ENCODE assay signal across 8 cellular contexts in genomic region chr12:49131051-49131972, GRCh38. TPM values are rescaled to one million over a fixed set of nuclear protein-coding genes. Genes with fewer than 3 reads are reported as not detected.
DNase-seq lines count a peak whose midpoint lies in the region; ATAC-seq and TF ChIP-seq lines count a peak whose summit lies in the region.

TUBA1B (minus strand) TSS chr12:49131395; CDS start chr12:49131300, 95 bp downstream.

- H3K9ac ChIP-seq in mammary epithelial cell (ENCODE audit: insufficient read depth, low read length) (peak within 1 kb of the TSS; percentile 94), smooth muscle cell (ENCODE audit: low read depth) (peak within 1 kb of the TSS; percentile 92)

- DNase-seq in AG04449 (ENCODE audit: low read depth, low spot score) (peak; percentile 28), NCI-H2227 (lab: John Stamatoyannopoulos, UW; ENCODE audit: unreplicated experiment) (peak; percentile 94), WTC11 (ENCODE audit: low spot score) (peak; percentile 82), mammary epithelial cell (peak; percentile 81), iPS-NIHi11 (ENCODE audit: low spot score) (peak; percentile 98), smooth muscle cell (lab: John Stamatoyannopoulos, UW; ENCODE audit: unreplicated experiment) (peak; percentile 91)

- H3F3A ChIP-seq in smooth muscle cell (ENCODE audit: low read depth): peaks cover 29% of the 10 kb centered on the region

- H3K9me3 ChIP-seq in mammary epithelial cell (replicated peaks; ENCODE audit: insufficient read depth, low read length) (no peaks in the 10 kb centered on the region), smooth muscle cell (replicated peaks; ENCODE audit: low read depth) (no peaks in the 10 kb centered on the region)

- POLR2A ChIA-PET in AG04449 (lab: Yijun Ruan, JAX) (interaction anchor here (0.5 to 4.4 kb wide), 40 partner anchors 10 to 365 kb away, joined by 3 to 37 read pairs (median 6); partner anchors contain the start of genes ARF3, DHH, LMBR1L and RHEBL1), WTC11 (lab: Charles Lee) (interaction anchor here (0.6 to 2.0 kb wide), 16 partner anchors 10 to 279 kb away, joined by 3 to 10 read pairs (median 3); partner anchors contain the start of genes DDX23, SPATS2 and TUBA1A)

- in situ Hi-C loops in mammary epithelial cell (cut with MboI; ENCODE audit: low sequenced_read_pairs in 2 of 2): no loop called here

- peak within 1 kb of the TSS; percentile 90 for H3K4me3 Mint-ChIP-seq in WTC11

- 0% methylated on average over 9 of the region's 82 CpGs for WGBS in mammary epithelial cell (ENCODE audit: low coverage, missing lambda C conversion rate)
- WGBS in smooth muscle cell (ENCODE audit: low lambda C conversion rate): 2% methylated on average over 76 of the region's 82 CpGs

- H3K4me2 ChIP-seq in mammary epithelial cell (ENCODE audit: insufficient read depth, low read depth, low read length) (peak within 1 kb of the TSS; percentile 89), smooth muscle cell (peak within 1 kb of the TSS; percentile 97)

- H3K36me3 ChIP-seq in mammary epithelial cell (ENCODE audit: insufficient read depth, low read length): peaks cover 22% of the 10 kb centered on the region
- peaks cover 6% of the 10 kb centered on the region for H3K36me3 ChIP-seq in smooth muscle cell (ENCODE audit: low read depth)

- H3K27ac ChIP-seq in mammary epithelial cell (ENCODE audit: insufficient read depth, low read depth, low read length) (peak within 1 kb of the TSS; percentile 94), smooth muscle cell (ENCODE audit: low read depth) (peak within 1 kb of the TSS; percentile 93)

- ATAC-seq in GM18907 (IDR thresholded peaks at IDR 0.05; ENCODE audit: unreplicated experiment) (peak; percentile 73), HG03135 (IDR thresholded peaks at IDR 0.05; ENCODE audit: unreplicated experiment) (peak; percentile 63), WTC11 (peak; percentile 90)

- no peaks in the 10 kb centered on the region; the same call in 1 of the 2 replicates for H3K27me3 Mint-ChIP-seq in WTC11 (ENCODE audit: low read depth)

- no peaks in the 10 kb centered on the region for H3K9me3 Mint-ChIP-seq in WTC11

- peak within 1 kb of the TSS; percentile 99 for H3K27ac Mint-ChIP-seq in WTC11

- H2AFZ ChIP-seq in mammary epithelial cell (ENCODE audit: low read depth, low read length) (peak within 1 kb of the TSS; percentile 93), smooth muscle cell (ENCODE audit: low read depth) (peak within 1 kb of the TSS; percentile 70)

- H3K4me1 ChIP-seq in mammary epithelial cell (ENCODE audit: insufficient read depth, low read length) (peaks cover 24% of the 10 kb centered on the region), smooth muscle cell (ENCODE audit: low read depth) (peaks cover 21% of the 10 kb centered on the region)

- no peak for TF ChIP-seq CTCF in AG04449 (IDR thresholded peaks at IDR 0.05; ENCODE audit: insufficient read depth, low read length, missing control alignments)
- no peak for TF ChIP-seq CTCF in WTC11 (IDR thresholded peaks at IDR 0.05)
- TF ChIP-seq CTCF in mammary epithelial cell (conservative IDR thresholded peaks at IDR 0.05 in 1 of 2, IDR thresholded peaks at IDR 0.05 in 1 of 2; ENCODE audit: extremely low read depth in 1 of 2, insufficient read depth in 1 of 2, low read depth in 1 of 2, low read length in 2 of 2): no peak
- no peak for TF ChIP-seq CTCF in smooth muscle cell (IDR thresholded peaks at IDR 0.05; ENCODE audit: borderline replicate concordance, insufficient read depth, poor library complexity, severe bottlenecking)

- BruUV-seq in mammary epithelial cell (replicated peaks; lab: Mats Ljungman, UMichigan): no TSS peak

- H4K20me1 ChIP-seq in mammary epithelial cell (ENCODE audit: insufficient read depth, low read length) (no peaks in the 10 kb centered on the region), smooth muscle cell (ENCODE audit: low read depth) (peaks cover 32% of the 10 kb centered on the region)

- H3K27me3 ChIP-seq in mammary epithelial cell (ENCODE audit: insufficient read depth, low read length) (no peaks in the 10 kb centered on the region), smooth muscle cell (ENCODE audit: low read depth) (no peaks in the 10 kb centered on the region)

- peaks cover 40% of the 10 kb centered on the region for H3K36me3 Mint-ChIP-seq in WTC11

- dilution Hi-C loops in mammary epithelial cell (cut with HindIII; ENCODE audit: low sequenced_read_pairs): no loop called here

- intact Hi-C loops in mammary epithelial cell (cut with micrococcal nuclease): loop anchor here (2.0 to 5.0 kb wide), 6 partner anchors 21 to 216 kb away; partner anchors contain the start of genes ARF3, DNAJC22, KMT2D and LMBR1L

- H3K4me3 ChIP-seq in AG04449 (ENCODE audit: low read depth, low read length): peak within 1 kb of the TSS; percentile 96
- H3K4me3 ChIP-seq in mammary epithelial cell (replicated peaks in 1 of 3; ENCODE audit: insufficient read depth in 1 of 3, low read depth in 2 of 3, low read length in 3 of 3): peak within 1 kb of the TSS; percentile 75 to 80 (median 76)
- peak within 1 kb of the TSS; percentile 96 for H3K4me3 ChIP-seq in smooth muscle cell

- CTCF ChIA-PET in AG04449 (lab: Yijun Ruan, JAX): interaction anchor here (0.7 to 5.7 kb wide), 26 partner anchors 7 to 132 kb away, joined by 3 to 93 read pairs (median 6); partner anchors contain the start of genes DHH, LMBR1L and RHEBL1
- CTCF ChIA-PET in WTC11 (lab: Charles Lee): interaction anchor here (0.5 to 3.4 kb wide), 28 partner anchors 9 to 449 kb away, joined by 3 to 39 read pairs (median 3); partner anchors contain the start of genes DHH, LMBR1L, RHEBL1 and TUBA1A
- CTCF ChIA-PET in mammary epithelial cell (lab: Charles Lee; ENCODE audit: low non-redundant PET): interaction anchor here (0.6 to 1.4 kb wide), 4 partner anchors 21 to 174 kb away, joined by 3 to 5 read pairs (median 4); partner anchors contain the start of genes ARF3 and LMBR1L

- H3K4me1 Mint-ChIP-seq in WTC11: peaks cover 19% of the 10 kb centered on the region

- peaks cover 52% of the 10 kb centered on the region for H3K79me2 ChIP-seq in mammary epithelial cell (ENCODE audit: insufficient read depth, low read length)
- peaks cover 25% of the 10 kb centered on the region for H3K79me2 ChIP-seq in smooth muscle cell (ENCODE audit: low read depth)

TF ChIP-seq in WTC11, 78 proteins besides CTCF, POLR2A, EP300 and RAD21 (continues in another document):
- TF ChIP-seq SP1 (CRISPR knock-in tag; conservative IDR thresholded peaks at IDR 0.05) (peak; percentile 83), TEAD1 (CRISPR knock-in tag; IDR thresholded peaks at IDR 0.05) (peak; percentile 47), E2F5 (CRISPR knock-in tag; IDR thresholded peaks at IDR 0.05) (peak; percentile 83; the same call in 1 of the 2 replicates), CREM (CRISPR knock-in tag; IDR thresholded peaks at IDR 0.05) (peak; percentile 15; the same call in 1 of the 2 replicates), ZNF317 (CRISPR knock-in tag; IDR thresholded peaks at IDR 0.05; ENCODE audit: borderline replicate concordance, low read depth) (no peak), ZNF425 (CRISPR knock-in tag; conservative IDR thresholded peaks at IDR 0.05) (no peak), FOXK1 (CRISPR knock-in tag; IDR thresholded peaks at IDR 0.05) (peak; percentile 74; the same call in 1 of the 2 replicates), JUN (CRISPR knock-in tag; IDR thresholded peaks at IDR 0.05) (0 out of 2 replicates have a peak, but pooled peaks have one; percentile 26), ZBTB21 (CRISPR knock-in tag; IDR thresholded peaks at IDR 0.05; ENCODE audit: borderline replicate concordance) (peak; percentile 90; the same call in 1 of the 2 replicates), ZNF121 (CRISPR knock-in tag; IDR thresholded peaks at IDR 0.05) (peak; percentile 63; the same call in 1 of the 2 replicates)

RNA-seq across cellular contexts. Expression of gene TUBA1B, which starts in this region (rescaled TPM):
- 1,806 to 1,997 TPM (median 1,954 TPM) in 3 replicates for total RNA-seq in WTC11 (2021)
- total RNA-seq in mammary epithelial cell: 1,000 to 10,000 TPM in 1 of 2 donors, 100 to 1,000 TPM in 1; 591 to 1,181 TPM
- polyA plus RNA-seq in mammary epithelial cell: 4,306 TPM
- 2,687 TPM for polyA minus RNA-seq in mammary epithelial cell
- 1,427 and 1,487 TPM in 2 replicates for total RNA-seq in smooth muscle cell
- polyA plus RNA-seq in smooth muscle cell: 1,057 and 1,405 TPM in 2 replicates

Comparison
In these comparisons a context has a peak if more than half of its experiments do, and no peak if none do; other contexts are left out.
1. Peak in every context shown above with its lines: DNase-seq, ATAC-seq, H3K4me3 ChIP-seq and H3K27ac ChIP-seq.
2. DNase-seq: peak in every context shown above with its lines; median percentile 98 in iPS-NIHi11; 94 in NCI-H2227; 91 in smooth muscle cell; 82 in WTC11; 81 in mammary epithelial cell; 28 in AG04449.